ENCODE assay signal across 15 cellular contexts in the genomic region with DNA sequence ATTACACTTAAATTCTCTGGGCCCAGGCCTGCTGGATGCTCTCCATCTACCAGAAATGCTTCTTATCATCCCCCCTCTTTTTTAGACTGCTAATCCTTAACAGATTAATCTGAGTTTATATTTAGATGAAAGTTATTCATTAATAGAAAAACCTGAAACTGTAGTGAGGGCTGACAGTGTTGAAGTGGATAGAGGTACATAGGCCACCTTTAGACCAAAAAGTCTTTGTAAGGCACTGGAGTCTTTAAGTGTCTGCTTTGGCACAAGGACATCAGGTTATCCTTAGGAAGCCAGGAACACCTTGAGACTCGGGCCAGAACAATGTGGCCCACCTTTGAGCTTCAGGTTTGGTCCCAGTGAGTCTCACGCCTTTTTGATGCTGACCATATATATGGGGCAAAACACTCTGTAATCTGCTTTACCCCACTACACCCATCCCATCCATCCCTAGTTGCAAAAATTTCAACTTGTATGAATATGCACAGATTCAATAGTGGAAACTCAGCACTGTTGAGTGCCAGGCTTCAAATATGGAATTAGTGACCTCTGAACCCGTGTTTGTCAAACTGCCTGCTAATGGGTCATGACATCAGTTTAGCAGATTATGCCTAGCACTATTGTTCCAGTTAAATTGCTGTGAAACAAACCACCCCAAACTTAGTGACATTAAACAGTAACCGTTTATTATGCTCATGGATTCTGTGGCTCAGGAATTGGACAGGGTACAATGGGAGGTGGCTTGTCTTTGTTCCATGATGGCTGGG. TPM values are rescaled to one million over a fixed set of nuclear protein-coding genes. Genes with fewer than 3 reads are reported as not detected.
DNase-seq lines count a peak whose midpoint lies in the region; ATAC-seq and TF ChIP-seq lines count a peak whose summit lies in the region.
"Had no signal": no experiment of that assay in that cellular context is flagged by ENCODE, and none has a peak within 500 bp of the region (broad histone marks: within the 10 kb centered on the region; RNA-seq: fewer than 3 reads in every experiment).

No MANE protein-coding gene starts in this region.

- H3K4me3 ChIP-seq in body of pancreas (no peak overlapping the region), right lobe of liver (peak overlapping the region in 1 of 3 donors; percentile 35), GM23248 (no peak overlapping the region)
- H3K4me3 ChIP-seq: esophagus squamous epithelium, thyroid gland had no signal

- H3K36me3 ChIP-seq in body of pancreas (replicated peaks in 1 of 2; ENCODE audit: insufficient read depth in 1 of 2, low read depth in 2 of 2) (no peaks in the 10 kb centered on the region), right lobe of liver (no peaks in the 10 kb centered on the region), GM23248 (ENCODE audit: low read depth) (no peaks in the 10 kb centered on the region)
- H3K36me3 ChIP-seq: esophagus squamous epithelium, thyroid gland had no signal

- 28 to 32% methylated on average over 4 of the region's 4 CpGs for WGBS in body of pancreas, 2 donors
- 16% methylated on average over 2 of the region's 4 CpGs for WGBS in right lobe of liver (ENCODE audit: insufficient coverage, low coverage, low lambda C conversion rate, missing lambda C conversion rate)
- WGBS in GM23248 (ENCODE audit: low coverage in 1 of 2, low lambda C conversion rate in 2 of 2, missing lambda C conversion rate in 2 of 2), 2 experiments, result 93 to 96% methylated on average over 4 of the region's 4 CpGs

- no peak for TF ChIP-seq CTCF in body of pancreas (IDR thresholded peaks at IDR 0.05)
- TF ChIP-seq CTCF in right lobe of liver (IDR thresholded peaks at IDR 0.05), result no peak

- peaks cover 14% of the 10 kb centered on the region; the same call in 1 of the 2 replicates for H4K20me1 ChIP-seq in GM23248 (ENCODE audit: insufficient read depth)

- H3K9me3 ChIP-seq in body of pancreas (no peaks in the 10 kb centered on the region), right lobe of liver (no peaks in the 10 kb centered on the region), GM23248 (ENCODE audit: low read depth) (no peaks in the 10 kb centered on the region)
- H3K9me3 ChIP-seq: esophagus squamous epithelium, thyroid gland had no signal

- ATAC-seq in body of pancreas, result peak; percentile 54
- ATAC-seq in right lobe of liver, result peak; percentile 71 to 82 (median 78)
- no peak for ATAC-seq in HG03342 (IDR thresholded peaks at IDR 0.05; ENCODE audit: unreplicated experiment)
- ATAC-seq: activated CD8-positive, alpha-beta T cell treated with anti-CD3 and anti-CD28 coated beads for 36 hours had no signal

- H3K27me3 ChIP-seq in body of pancreas, result no peaks in the 10 kb centered on the region
- H3K27me3 ChIP-seq in right lobe of liver, result no peaks in the 10 kb centered on the region
- H3K27me3 ChIP-seq in GM23248 (replicated peaks; ENCODE audit: insufficient read depth), result no peaks in the 10 kb centered on the region
- H3K27me3 ChIP-seq: esophagus squamous epithelium, thyroid gland had no signal

- intact Hi-C loops in body of pancreas (cut with DNase I) (no loop called here), right lobe of liver (cut with DNase I) (no loop called here)

- TF ChIP-seq POLR2A in body of pancreas (IDR thresholded peaks at IDR 0.05) (no peak), right lobe of liver (IDR thresholded peaks at IDR 0.05) (no peak)

- no peaks in the 10 kb centered on the region for H3K9me2 ChIP-seq in GM23248 (ENCODE audit: insufficient read depth)

- in situ Hi-C loops in GM23248 (cut with MboI), result no loop called here

- no peak overlapping the region for H3K4me2 ChIP-seq in GM23248 (ENCODE audit: unreplicated experiment)

- H3K79me2 ChIP-seq in GM23248 (ENCODE audit: insufficient read depth), result peaks cover 98% of the 10 kb centered on the region

- H3K4me1 ChIP-seq in body of pancreas (peaks cover 76% of the 10 kb centered on the region), right lobe of liver (peaks cover 0 to 78% (median 35%) of the 10 kb centered on the region in 4 donors), GM23248 (ENCODE audit: insufficient read depth) (peaks cover 23% of the 10 kb centered on the region)

- DNase-seq in NCI-H69 (lab: John Stamatoyannopoulos, UW) (peak; percentile 51), body of pancreas (peak in 1 of 4 donors; percentile 21), right lobe of liver (peak in 1 of 3 donors; percentile 57), GM23248 (no peak), GM19238 (ENCODE audit: insufficient read length, low spot score) (no peak), NCI-H2196 treated with DMSO at 0.1 percent for 48 hours (lab: John Stamatoyannopoulos, UW; ENCODE audit: unreplicated experiment) (no peak)
- DNase-seq: activated CD4-positive, CD25-positive, alpha-beta regulatory T cell; activated CD8-positive, alpha-beta T cell treated with anti-CD3 and anti-CD28 coated beads for 36 hours; DND-41; esophagus squamous epithelium; NCI-H1092; NCI-H524 treated with DMSO at 0.1 percent for 48 hours had no signal

- H2AFZ ChIP-seq in GM23248, result no peak overlapping the region

- H3K9ac ChIP-seq in GM23248, result no peak overlapping the region

- peak overlapping the region; percentile 21 to 74 (median 68) for H3K27ac ChIP-seq in body of pancreas
- H3K27ac ChIP-seq in right lobe of liver, result peak overlapping the region; percentile 74 to 94 (median 82)
- H3K27ac ChIP-seq in temporal lobe (ENCODE audit: low read depth, low read length), result peak overlapping the region; percentile 82
- H3K27ac ChIP-seq in GM23248, result no peak overlapping the region
- H3K27ac ChIP-seq: thyroid gland had no signal

- H3F3A ChIP-seq in GM23248 (ENCODE audit: insufficient read depth), result peaks cover 21% of the 10 kb centered on the region

RNA-seq across cellular contexts. Expression of a gene that starts 44.0 kb away (rescaled TPM):
- total RNA-seq in body of pancreas, result 10 to 100 TPM; 34.2 to 50.1 TPM
- 10 to 100 TPM; 32.7 to 40.5 (median 37.4) TPM for total RNA-seq in right lobe of liver
- total RNA-seq in temporal lobe, result 10.3 TPM
- total RNA-seq in GM23248 (2014; rRNA removed; shearing (Covaris generic)), result 22.7 and 28.5 TPM in 2 replicates
- polyA plus RNA-seq in GM23248 (2016; fragmentation: Nextera tagmentation; extraction: Ambion mirVana), result 13.9 and 14.0 TPM in 2 replicates
